In the genomic region with DNA sequence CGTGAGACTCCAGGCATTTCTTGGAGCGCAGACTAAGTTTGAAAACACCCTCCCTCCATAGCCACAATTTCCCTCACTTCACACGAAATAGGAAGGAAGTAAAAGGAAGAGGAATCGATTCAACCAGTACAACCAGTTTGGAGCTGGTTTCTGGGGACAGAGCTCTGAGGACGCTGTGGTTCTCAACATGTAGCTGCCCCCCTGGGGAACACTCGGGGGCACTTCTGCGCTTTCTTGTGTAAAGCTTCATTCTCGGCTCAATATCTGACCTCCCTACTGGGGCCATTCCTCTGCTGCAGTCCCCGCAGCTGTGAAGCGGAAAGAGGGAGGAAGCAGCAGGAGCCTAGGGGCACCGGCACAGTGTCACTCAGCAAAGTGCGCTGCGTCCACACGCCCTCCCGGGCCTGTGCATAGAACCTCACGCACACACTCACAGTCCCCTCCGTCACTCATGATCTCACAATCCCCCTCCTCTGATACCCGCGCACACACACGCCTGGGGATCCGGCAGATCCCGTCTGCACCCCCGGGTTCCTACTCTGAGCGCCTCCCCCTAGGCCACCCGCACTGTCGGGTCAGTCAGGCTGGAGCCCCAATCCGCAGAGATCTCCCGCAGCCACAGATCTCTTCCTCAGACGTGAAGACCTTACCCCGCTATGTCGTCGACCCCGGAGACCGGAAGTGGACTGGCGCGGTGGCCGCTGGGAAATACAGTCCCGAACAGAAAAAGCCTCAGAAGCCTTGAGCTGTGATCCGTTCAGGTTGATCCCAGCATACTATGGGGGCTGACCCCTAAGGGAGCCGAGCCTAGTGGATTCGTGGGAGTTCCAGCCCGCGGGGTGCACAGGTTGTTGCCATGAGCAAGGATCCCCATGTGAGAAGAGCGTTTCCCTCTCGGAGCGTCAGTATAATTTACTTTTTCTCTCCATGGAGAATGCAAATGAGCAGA, we compare ENCODE assay signal across 1 cellular context.
A peak's percentile ranks its signal among the peaks of the same experiment; 100 is the strongest.
TF ChIP-seq lines count a peak whose summit lies in the region.

A gene (minus strand): TSS at position 688 of the 949 bp plus-strand sequence. CDS start 6,190 bp downstream, outside the sequence.

TF ChIP-seq in HepG2, 621 proteins besides CTCF, POLR2A, EP300 and RAD21 (continued from another document and continues in another):
- TF ChIP-seq, protein P1, sequence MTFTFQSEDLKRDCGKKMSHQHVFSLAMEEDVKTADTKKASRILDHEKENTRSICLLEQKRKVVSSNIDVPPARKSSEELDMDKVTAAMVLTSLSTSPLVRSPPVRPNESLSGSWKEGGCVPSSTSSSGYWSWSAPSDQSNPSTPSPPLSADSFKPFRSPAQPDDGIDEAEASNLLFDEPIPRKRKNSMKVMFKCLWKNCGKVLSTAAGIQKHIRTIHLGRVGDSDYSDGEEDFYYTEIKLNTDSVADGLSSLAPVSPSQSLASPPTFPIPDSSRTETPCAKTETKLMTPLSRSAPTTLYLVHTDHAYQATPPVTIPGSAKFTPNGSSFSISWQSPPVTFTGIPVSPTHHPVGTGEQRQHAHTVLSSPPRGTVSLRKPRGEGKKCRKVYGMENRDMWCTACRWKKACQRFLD (CRISPR knock-in tag; IDR thresholded peaks at IDR 0.05; ENCODE audit: borderline replicate concordance): no peak
- peak; percentile 91 for TF ChIP-seq ZFX (CRISPR knock-in tag; IDR thresholded peaks at IDR 0.05; ENCODE audit: low read depth)
- no peak for TF ChIP-seq RELA (CRISPR knock-in tag; IDR thresholded peaks at IDR 0.05)
- TF ChIP-seq ZNF703 (CRISPR knock-in tag; IDR thresholded peaks at IDR 0.05; ENCODE audit: borderline replicate concordance): no peak
- TF ChIP-seq ZNF160 (CRISPR knock-in tag; IDR thresholded peaks at IDR 0.05): peak; percentile 49; the same call in 1 of the 2 replicates
- TF ChIP-seq, protein P2, sequence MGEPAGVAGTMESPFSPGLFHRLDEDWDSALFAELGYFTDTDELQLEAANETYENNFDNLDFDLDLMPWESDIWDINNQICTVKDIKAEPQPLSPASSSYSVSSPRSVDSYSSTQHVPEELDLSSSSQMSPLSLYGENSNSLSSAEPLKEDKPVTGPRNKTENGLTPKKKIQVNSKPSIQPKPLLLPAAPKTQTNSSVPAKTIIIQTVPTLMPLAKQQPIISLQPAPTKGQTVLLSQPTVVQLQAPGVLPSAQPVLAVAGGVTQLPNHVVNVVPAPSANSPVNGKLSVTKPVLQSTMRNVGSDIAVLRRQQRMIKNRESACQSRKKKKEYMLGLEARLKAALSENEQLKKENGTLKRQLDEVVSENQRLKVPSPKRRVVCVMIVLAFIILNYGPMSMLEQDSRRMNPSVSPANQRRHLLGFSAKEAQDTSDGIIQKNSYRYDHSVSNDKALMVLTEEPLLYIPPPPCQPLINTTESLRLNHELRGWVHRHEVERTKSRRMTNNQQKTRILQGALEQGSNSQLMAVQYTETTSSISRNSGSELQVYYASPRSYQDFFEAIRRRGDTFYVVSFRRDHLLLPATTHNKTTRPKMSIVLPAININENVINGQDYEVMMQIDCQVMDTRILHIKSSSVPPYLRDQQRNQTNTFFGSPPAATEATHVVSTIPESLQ (CRISPR knock-in tag; conservative IDR thresholded peaks at IDR 0.05): no peak
- TF ChIP-seq ZNF772 (CRISPR knock-in tag; IDR thresholded peaks at IDR 0.05): 0 out of 2 replicates have a peak, but pooled peaks have one; percentile 74
- TF ChIP-seq, protein P3, sequence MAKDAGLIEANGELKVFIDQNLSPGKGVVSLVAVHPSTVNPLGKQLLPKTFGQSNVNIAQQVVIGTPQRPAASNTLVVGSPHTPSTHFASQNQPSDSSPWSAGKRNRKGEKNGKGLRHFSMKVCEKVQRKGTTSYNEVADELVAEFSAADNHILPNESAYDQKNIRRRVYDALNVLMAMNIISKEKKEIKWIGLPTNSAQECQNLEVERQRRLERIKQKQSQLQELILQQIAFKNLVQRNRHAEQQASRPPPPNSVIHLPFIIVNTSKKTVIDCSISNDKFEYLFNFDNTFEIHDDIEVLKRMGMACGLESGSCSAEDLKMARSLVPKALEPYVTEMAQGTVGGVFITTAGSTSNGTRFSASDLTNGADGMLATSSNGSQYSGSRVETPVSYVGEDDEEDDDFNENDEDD (CRISPR knock-in tag; IDR thresholded peaks at IDR 0.05; ENCODE audit: borderline replicate concordance): 0 out of 2 replicates have a peak, but pooled peaks have one; percentile 30
- no peak; the same call in 1 of the 2 replicates for TF ChIP-seq ZNF558 (CRISPR knock-in tag; IDR thresholded peaks at IDR 0.05; ENCODE audit: borderline replicate concordance)
- no peak for TF ChIP-seq HNF4G (IDR thresholded peaks at IDR 0.05; ENCODE audit: borderline replicate concordance, low read depth, low read length)
- TF ChIP-seq HNF4G (CRISPR knock-in tag; IDR thresholded peaks at IDR 0.05; ENCODE audit: borderline replicate concordance, low read depth): no peak
- TF ChIP-seq GLI4 (CRISPR knock-in tag; IDR thresholded peaks at IDR 0.05; ENCODE audit: borderline replicate concordance): peak; percentile 74; the same call in 1 of the 2 replicates
- TF ChIP-seq, protein P4, sequence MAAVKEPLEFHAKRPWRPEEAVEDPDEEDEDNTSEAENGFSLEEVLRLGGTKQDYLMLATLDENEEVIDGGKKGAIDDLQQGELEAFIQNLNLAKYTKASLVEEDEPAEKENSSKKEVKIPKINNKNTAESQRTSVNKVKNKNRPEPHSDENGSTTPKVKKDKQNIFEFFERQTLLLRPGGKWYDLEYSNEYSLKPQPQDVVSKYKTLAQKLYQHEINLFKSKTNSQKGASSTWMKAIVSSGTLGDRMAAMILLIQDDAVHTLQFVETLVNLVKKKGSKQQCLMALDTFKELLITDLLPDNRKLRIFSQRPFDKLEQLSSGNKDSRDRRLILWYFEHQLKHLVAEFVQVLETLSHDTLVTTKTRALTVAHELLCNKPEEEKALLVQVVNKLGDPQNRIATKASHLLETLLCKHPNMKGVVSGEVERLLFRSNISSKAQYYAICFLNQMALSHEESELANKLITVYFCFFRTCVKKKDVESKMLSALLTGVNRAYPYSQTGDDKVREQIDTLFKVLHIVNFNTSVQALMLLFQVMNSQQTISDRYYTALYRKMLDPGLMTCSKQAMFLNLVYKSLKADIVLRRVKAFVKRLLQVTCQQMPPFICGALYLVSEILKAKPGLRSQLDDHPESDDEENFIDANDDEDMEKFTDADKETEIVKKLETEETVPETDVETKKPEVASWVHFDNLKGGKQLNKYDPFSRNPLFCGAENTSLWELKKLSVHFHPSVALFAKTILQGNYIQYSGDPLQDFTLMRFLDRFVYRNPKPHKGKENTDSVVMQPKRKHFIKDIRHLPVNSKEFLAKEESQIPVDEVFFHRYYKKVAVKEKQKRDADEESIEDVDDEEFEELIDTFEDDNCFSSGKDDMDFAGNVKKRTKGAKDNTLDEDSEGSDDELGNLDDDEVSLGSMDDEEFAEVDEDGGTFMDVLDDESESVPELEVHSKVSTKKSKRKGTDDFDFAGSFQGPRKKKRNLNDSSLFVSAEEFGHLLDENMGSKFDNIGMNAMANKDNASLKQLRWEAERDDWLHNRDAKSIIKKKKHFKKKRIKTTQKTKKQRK (IDR thresholded peaks at IDR 0.05; ENCODE audit: low read length): no peak
- 0 out of 2 replicates have a peak, but pooled peaks have one; percentile 43 for TF ChIP-seq TSC22D2 (CRISPR knock-in tag; IDR thresholded peaks at IDR 0.05; ENCODE audit: borderline replicate concordance)
- peak; percentile 84; the same call in 1 of the 2 replicates for TF ChIP-seq ARNT2 (CRISPR knock-in tag; IDR thresholded peaks at IDR 0.05; ENCODE audit: low read depth)
- peak; percentile 40 for TF ChIP-seq ZNF12 (CRISPR knock-in tag; IDR thresholded peaks at IDR 0.05)
- TF ChIP-seq, protein P5, sequence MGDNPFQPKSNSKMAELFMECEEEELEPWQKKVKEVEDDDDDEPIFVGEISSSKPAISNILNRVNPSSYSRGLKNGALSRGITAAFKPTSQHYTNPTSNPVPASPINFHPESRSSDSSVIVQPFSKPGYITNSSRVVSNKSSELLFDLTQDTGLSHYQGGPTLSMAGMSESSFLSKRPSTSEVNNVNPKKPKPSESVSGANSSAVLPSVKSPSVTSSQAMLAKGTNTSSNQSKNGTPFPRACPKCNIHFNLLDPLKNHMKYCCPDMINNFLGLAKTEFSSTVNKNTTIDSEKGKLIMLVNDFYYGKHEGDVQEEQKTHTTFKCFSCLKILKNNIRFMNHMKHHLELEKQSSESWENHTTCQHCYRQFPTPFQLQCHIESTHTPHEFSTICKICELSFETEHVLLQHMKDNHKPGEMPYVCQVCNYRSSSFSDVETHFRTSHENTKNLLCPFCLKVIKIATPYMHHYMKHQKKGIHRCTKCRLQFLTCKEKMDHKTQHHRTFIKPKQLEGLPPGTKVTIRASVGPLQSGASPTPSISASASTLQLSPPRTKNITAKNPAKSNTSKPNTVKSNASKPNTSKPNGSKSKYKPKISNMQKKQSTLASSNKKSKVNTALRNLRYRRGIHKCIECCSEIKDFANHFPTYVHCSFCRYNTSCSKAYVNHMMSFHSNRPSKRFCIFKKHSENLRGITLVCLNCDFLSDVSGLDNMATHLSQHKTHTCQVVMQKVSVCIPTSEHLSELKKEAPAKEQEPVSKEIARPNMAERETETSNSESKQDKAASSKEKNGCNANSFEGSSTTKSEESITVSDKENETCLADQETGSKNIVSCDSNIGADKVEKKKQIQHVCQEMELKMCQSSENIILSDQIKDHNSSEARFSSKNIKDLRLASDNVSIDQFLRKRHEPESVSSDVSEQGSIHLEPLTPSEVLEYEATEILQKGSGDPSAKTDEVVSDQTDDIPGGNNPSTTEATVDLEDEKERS (CRISPR knock-in tag; IDR thresholded peaks at IDR 0.05): no peak
- peak; percentile 84; the same call in 1 of the 2 replicates for TF ChIP-seq ZNF777 (CRISPR knock-in tag; IDR thresholded peaks at IDR 0.05)
- TF ChIP-seq ZZZ3 (CRISPR knock-in tag; IDR thresholded peaks at IDR 0.05; ENCODE audit: borderline replicate concordance): no peak
- TF ChIP-seq ZNF34 (CRISPR knock-in tag; IDR thresholded peaks at IDR 0.05; ENCODE audit: borderline replicate concordance): no peak
- no peak for TF ChIP-seq ARNT (IDR thresholded peaks at IDR 0.05)
- TF ChIP-seq DNMT1 (CRISPR knock-in tag; IDR thresholded peaks at IDR 0.05): no peak
- TF ChIP-seq, protein P6, sequence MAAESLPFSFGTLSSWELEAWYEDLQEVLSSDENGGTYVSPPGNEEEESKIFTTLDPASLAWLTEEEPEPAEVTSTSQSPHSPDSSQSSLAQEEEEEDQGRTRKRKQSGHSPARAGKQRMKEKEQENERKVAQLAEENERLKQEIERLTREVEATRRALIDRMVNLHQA (CRISPR knock-in tag; IDR thresholded peaks at IDR 0.05): peak; percentile 73; the same call in 1 of the 2 replicates
- no peak for TF ChIP-seq SP4 (CRISPR knock-in tag; IDR thresholded peaks at IDR 0.05)
- no peak for TF ChIP-seq ZNF839 (CRISPR knock-in tag; IDR thresholded peaks at IDR 0.05; ENCODE audit: borderline replicate concordance)
- no peak for TF ChIP-seq ZNF274 (CRISPR knock-in tag; IDR thresholded peaks at IDR 0.05)
- TF ChIP-seq, protein P7, sequence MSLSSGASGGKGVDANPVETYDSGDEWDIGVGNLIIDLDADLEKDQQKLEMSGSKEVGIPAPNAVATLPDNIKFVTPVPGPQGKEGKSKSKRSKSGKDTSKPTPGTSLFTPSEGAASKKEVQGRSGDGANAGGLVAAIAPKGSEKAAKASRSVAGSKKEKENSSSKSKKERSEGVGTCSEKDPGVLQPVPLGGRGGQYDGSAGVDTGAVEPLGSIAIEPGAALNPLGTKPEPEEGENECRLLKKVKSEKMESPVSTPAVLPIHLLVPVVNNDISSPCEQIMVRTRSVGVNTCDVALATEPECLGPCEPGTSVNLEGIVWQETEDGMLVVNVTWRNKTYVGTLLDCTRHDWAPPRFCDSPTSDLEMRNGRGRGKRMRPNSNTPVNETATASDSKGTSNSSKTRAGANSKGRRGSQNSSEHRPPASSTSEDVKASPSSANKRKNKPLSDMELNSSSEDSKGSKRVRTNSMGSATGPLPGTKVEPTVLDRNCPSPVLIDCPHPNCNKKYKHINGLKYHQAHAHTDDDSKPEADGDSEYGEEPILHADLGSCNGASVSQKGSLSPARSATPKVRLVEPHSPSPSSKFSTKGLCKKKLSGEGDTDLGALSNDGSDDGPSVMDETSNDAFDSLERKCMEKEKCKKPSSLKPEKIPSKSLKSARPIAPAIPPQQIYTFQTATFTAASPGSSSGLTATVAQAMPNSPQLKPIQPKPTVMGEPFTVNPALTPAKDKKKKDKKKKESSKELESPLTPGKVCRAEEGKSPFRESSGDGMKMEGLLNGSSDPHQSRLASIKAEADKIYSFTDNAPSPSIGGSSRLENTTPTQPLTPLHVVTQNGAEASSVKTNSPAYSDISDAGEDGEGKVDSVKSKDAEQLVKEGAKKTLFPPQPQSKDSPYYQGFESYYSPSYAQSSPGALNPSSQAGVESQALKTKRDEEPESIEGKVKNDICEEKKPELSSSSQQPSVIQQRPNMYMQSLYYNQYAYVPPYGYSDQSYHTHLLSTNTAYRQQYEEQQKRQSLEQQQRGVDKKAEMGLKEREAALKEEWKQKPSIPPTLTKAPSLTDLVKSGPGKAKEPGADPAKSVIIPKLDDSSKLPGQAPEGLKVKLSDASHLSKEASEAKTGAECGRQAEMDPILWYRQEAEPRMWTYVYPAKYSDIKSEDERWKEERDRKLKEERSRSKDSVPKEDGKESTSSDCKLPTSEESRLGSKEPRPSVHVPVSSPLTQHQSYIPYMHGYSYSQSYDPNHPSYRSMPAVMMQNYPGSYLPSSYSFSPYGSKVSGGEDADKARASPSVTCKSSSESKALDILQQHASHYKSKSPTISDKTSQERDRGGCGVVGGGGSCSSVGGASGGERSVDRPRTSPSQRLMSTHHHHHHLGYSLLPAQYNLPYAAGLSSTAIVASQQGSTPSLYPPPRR (CRISPR knock-in tag; IDR thresholded peaks at IDR 0.05; ENCODE audit: borderline replicate concordance): no peak
- no peak; the same call in 1 of the 2 replicates for TF ChIP-seq MIER3 (CRISPR knock-in tag; IDR thresholded peaks at IDR 0.05; ENCODE audit: borderline replicate concordance)
- no peak for TF ChIP-seq HNRNPH1 (optimal IDR thresholded peaks at IDR 0.05; ENCODE audit: low read depth, low read length)
- peak; percentile 64 for TF ChIP-seq PHF20 (CRISPR knock-in tag; IDR thresholded peaks at IDR 0.05)
- TF ChIP-seq NFIB (CRISPR knock-in tag; IDR thresholded peaks at IDR 0.05; ENCODE audit: borderline replicate concordance): no peak
- TF ChIP-seq ZKSCAN5 (CRISPR knock-in tag; IDR thresholded peaks at IDR 0.05): no peak
- TF ChIP-seq SRSF4 (IDR thresholded peaks at IDR 0.05; ENCODE audit: low read depth, low read length, poor library complexity, severe bottlenecking): no peak
- TF ChIP-seq, protein P8, sequence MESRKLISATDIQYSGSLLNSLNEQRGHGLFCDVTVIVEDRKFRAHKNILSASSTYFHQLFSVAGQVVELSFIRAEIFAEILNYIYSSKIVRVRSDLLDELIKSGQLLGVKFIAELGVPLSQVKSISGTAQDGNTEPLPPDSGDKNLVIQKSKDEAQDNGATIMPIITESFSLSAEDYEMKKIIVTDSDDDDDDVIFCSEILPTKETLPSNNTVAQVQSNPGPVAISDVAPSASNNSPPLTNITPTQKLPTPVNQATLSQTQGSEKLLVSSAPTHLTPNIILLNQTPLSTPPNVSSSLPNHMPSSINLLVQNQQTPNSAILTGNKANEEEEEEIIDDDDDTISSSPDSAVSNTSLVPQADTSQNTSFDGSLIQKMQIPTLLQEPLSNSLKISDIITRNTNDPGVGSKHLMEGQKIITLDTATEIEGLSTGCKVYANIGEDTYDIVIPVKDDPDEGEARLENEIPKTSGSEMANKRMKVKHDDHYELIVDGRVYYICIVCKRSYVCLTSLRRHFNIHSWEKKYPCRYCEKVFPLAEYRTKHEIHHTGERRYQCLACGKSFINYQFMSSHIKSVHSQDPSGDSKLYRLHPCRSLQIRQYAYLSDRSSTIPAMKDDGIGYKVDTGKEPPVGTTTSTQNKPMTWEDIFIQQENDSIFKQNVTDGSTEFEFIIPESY (CRISPR knock-in tag; IDR thresholded peaks at IDR 0.05): no peak
- no peak for TF ChIP-seq ZNF367 (CRISPR knock-in tag; IDR thresholded peaks at IDR 0.05; ENCODE audit: borderline replicate concordance)
- TF ChIP-seq SAFB2 (CRISPR knock-in tag; IDR thresholded peaks at IDR 0.05; ENCODE audit: borderline replicate concordance, low read depth): no peak
